14 cellular contexts compared by ENCODE assay signal in the genomic region with DNA sequence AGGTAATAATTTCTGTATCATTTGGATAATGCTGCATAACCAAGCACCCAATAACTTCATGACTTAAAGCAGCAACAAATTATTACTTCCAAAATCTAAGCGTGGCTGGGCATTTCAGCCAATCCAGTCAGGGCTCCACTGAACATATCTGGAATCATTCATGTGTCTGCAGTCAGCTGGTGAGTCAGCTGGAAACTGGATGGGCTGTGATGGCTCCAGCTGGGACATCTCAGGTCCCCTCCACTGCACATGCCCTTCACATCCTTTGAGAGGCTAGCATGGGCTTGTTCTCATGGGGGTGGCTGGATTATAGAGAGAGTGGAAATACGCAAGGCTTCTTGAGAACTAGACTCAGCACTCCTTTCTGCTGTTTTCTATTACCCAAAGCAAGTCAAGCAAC.
DNase-seq lines count a peak whose midpoint lies in the region; ATAC-seq and TF ChIP-seq lines count a peak whose summit lies in the region.
"Had no signal": no experiment of that assay in that cellular context is flagged by ENCODE, and none has a peak within 500 bp of the region (broad histone marks: within the 10 kb centered on the region; RNA-seq: fewer than 3 reads in every experiment).

No MANE protein-coding gene starts in this region.

- intact Hi-C loops in A673 (cut with micrococcal nuclease; ENCODE audit: unreplicated experiment): no loop called here

- DNase-seq in A673 (ENCODE audit: low spot score) (peak; percentile 9), GM12865 (ENCODE audit: low read depth) (peak; percentile 1), fibroblast of pulmonary artery (ENCODE audit: low read depth) (peak; percentile 48), mesenchymal stem cell (peak; percentile 43)
- DNase-seq in activated naive CD4-positive, alpha-beta T cell treated with anti-CD3 and anti-CD28 coated beads, Interleukin-2, amount 10 ng/mL, durations not matched to agents 7 days and 5 days: no peak
- DNase-seq: ACHN; Caco-2; CD4-positive, alpha-beta T cell; GM23248 had no signal

- H3K27ac Mint-ChIP-seq in activated naive CD4-positive, alpha-beta T cell treated with anti-CD3 and anti-CD28 coated beads, Interleukin-2, amount 10 ng/mL, durations not matched to agents 7 days and 5 days: no peak overlapping the region
- H3K27ac Mint-ChIP-seq: CD4-positive, alpha-beta T cell had no signal

- H3K14ac ChIP-seq in mesenchymal stem cell (ENCODE audit: low read length in 2 of 2): no peak overlapping the region

- no peak overlapping the region for H3K23ac ChIP-seq in mesenchymal stem cell (ENCODE audit: low read length in 2 of 2)

- POLR2A ChIA-PET in A673 (lab: Charles Lee; ENCODE audit: low non-redundant PET): no interaction called here

- no peak overlapping the region for H2AK5ac ChIP-seq in mesenchymal stem cell (ENCODE audit: low read length, severe bottlenecking)

- no peaks in the 10 kb centered on the region for H3K9me3 Mint-ChIP-seq in activated naive CD4-positive, alpha-beta T cell treated with anti-CD3 and anti-CD28 coated beads, Interleukin-2, amount 10 ng/mL, durations not matched to agents 7 days and 5 days
- H3K9me3 Mint-ChIP-seq: CD4-positive, alpha-beta T cell had no signal

- H3K9me3 ChIP-seq in A673 (ENCODE audit: low read depth, low read length, poor library complexity, severe bottlenecking): no peaks in the 10 kb centered on the region
- no peaks in the 10 kb centered on the region for H3K9me3 ChIP-seq in mesenchymal stem cell (ENCODE audit: control insufficient read depth, low read length)
- H3K9me3 ChIP-seq: Caco-2, HAP-1 had no signal

- H3K27me3 ChIP-seq in A673 (replicated peaks; ENCODE audit: insufficient read depth, low read depth, low read length, poor library complexity) (no peaks in the 10 kb centered on the region), mesenchymal stem cell (ENCODE audit: control insufficient read depth in 1 of 2, insufficient read depth in 1 of 2, low read length in 2 of 2) (no peaks in the 10 kb centered on the region)

- H3K27ac ChIP-seq in A673 (ENCODE audit: low read depth, low read length, poor library complexity, severe bottlenecking) (no peak overlapping the region), mesenchymal stem cell (ENCODE audit: low read length, poor library complexity, severe bottlenecking) (no peak overlapping the region)
- H3K27ac ChIP-seq: C4-2B, GM23248 had no signal

- no peak overlapping the region for H3K4me2 ChIP-seq in mesenchymal stem cell (ENCODE audit: low read length, poor library complexity, severe bottlenecking)

- no peak overlapping the region for H3K4me3 Mint-ChIP-seq in activated naive CD4-positive, alpha-beta T cell treated with anti-CD3 and anti-CD28 coated beads, Interleukin-2, amount 10 ng/mL, durations not matched to agents 7 days and 5 days
- H3K4me3 Mint-ChIP-seq: CD4-positive, alpha-beta T cell had no signal

- H4K91ac ChIP-seq in mesenchymal stem cell (ENCODE audit: low read length): no peak overlapping the region

- CTCF ChIA-PET in A673 (lab: Charles Lee): interaction anchor here (0.6 kb wide), 1 partner anchor 36 kb away, joined by 3 read pairs; no protein-coding TSS in a partner anchor
- CTCF ChIA-PET in activated naive CD4-positive, alpha-beta T cell treated with anti-CD3 and anti-CD28 coated beads, Interleukin-2, amount 10 ng/mL, durations not matched to agents 7 days and 5 days (lab: Charles Lee): no interaction called here

- H3K4me3 ChIP-seq in A673 (ENCODE audit: low read depth, low read length, poor library complexity, severe bottlenecking) (no peak overlapping the region), GM12865 (ENCODE audit: low read depth, low read length) (no peak overlapping the region), fibroblast of pulmonary artery (replicated peaks; ENCODE audit: low read depth, low read length) (no peak overlapping the region), mesenchymal stem cell (ENCODE audit: insufficient read depth in 1 of 2, low read depth in 1 of 2, low read length in 2 of 2) (no peak overlapping the region)
- H3K4me3 ChIP-seq: GM23248, HAP-1 had no signal

- H3K9ac ChIP-seq in mesenchymal stem cell (ENCODE audit: low read length): no peak overlapping the region
- H3K9ac ChIP-seq: GM23248 had no signal

- TF ChIP-seq CTCF in A673 (conservative IDR thresholded peaks at IDR 0.05; ENCODE audit: low read depth, low read length) (no peak), GM12865 (IDR thresholded peaks at IDR 0.05; ENCODE audit: insufficient read depth, low read depth, low read length, missing control alignments) (no peak), fibroblast of pulmonary artery (IDR thresholded peaks at IDR 0.05; ENCODE audit: low read length, missing control alignments) (no peak)

- no TSS peak for BruUV-seq in A673 (replicated peaks; lab: Mats Ljungman, UMichigan)

- no peaks in the 10 kb centered on the region for H3K36me3 Mint-ChIP-seq in activated naive CD4-positive, alpha-beta T cell treated with anti-CD3 and anti-CD28 coated beads, Interleukin-2, amount 10 ng/mL, durations not matched to agents 7 days and 5 days

- no peak overlapping the region for H3K18ac ChIP-seq in mesenchymal stem cell (ENCODE audit: low read depth in 1 of 2, low read length in 2 of 2)

- no peak overlapping the region for H3K4ac ChIP-seq in mesenchymal stem cell (ENCODE audit: low read depth in 1 of 2, low read length in 2 of 2)

- no peaks in the 10 kb centered on the region for H3K4me1 Mint-ChIP-seq in activated naive CD4-positive, alpha-beta T cell treated with anti-CD3 and anti-CD28 coated beads, Interleukin-2, amount 10 ng/mL, durations not matched to agents 7 days and 5 days

- H3K4me1 ChIP-seq in A673 (ENCODE audit: insufficient read depth, low read length, poor library complexity, severe bottlenecking) (peaks cover 4% of the 10 kb centered on the region), mesenchymal stem cell (ENCODE audit: control insufficient read depth, insufficient read depth, low read depth, low read length) (no peaks in the 10 kb centered on the region)
- H3K4me1 ChIP-seq: Caco-2, HAP-1 had no signal

- no peaks in the 10 kb centered on the region for H3K79me1 ChIP-seq in mesenchymal stem cell (replicated peaks; ENCODE audit: low read length, poor library complexity, severe bottlenecking)

- 57% methylated on average over 1 of the region's 2 CpGs for WGBS in mesenchymal stem cell

- H3K27me3 Mint-ChIP-seq in activated naive CD4-positive, alpha-beta T cell treated with anti-CD3 and anti-CD28 coated beads, Interleukin-2, amount 10 ng/mL, durations not matched to agents 7 days and 5 days: no peaks in the 10 kb centered on the region
- H3K27me3 Mint-ChIP-seq: CD4-positive, alpha-beta T cell had no signal

- no peak overlapping the region for H2AFZ ChIP-seq in mesenchymal stem cell (ENCODE audit: low read depth, low read length)
- H2AFZ ChIP-seq: GM23248 had no signal

- H2BK120ac ChIP-seq in mesenchymal stem cell (ENCODE audit: low read depth, low read length): no peak overlapping the region

- H2BK12ac ChIP-seq in mesenchymal stem cell (ENCODE audit: low read length in 2 of 2): no peak overlapping the region

- ATAC-seq in GM21381 (IDR thresholded peaks at IDR 0.05; ENCODE audit: unreplicated experiment): no peak
- no peak for ATAC-seq in GM21367 (IDR thresholded peaks at IDR 0.05; ENCODE audit: unreplicated experiment)
- ATAC-seq in HG02763 (IDR thresholded peaks at IDR 0.05; ENCODE audit: unreplicated experiment): no peak

- H2BK5ac ChIP-seq in mesenchymal stem cell (ENCODE audit: low read depth, low read length, poor library complexity, severe bottlenecking): no peak overlapping the region

- no peak overlapping the region for H2BK15ac ChIP-seq in mesenchymal stem cell (ENCODE audit: low read depth, poor library complexity, severe bottlenecking)

- no peaks in the 10 kb centered on the region for H3K36me3 ChIP-seq in A673 (ENCODE audit: insufficient read depth, low read length, poor library complexity, severe bottlenecking)
- no peaks in the 10 kb centered on the region for H3K36me3 ChIP-seq in mesenchymal stem cell (ENCODE audit: control insufficient read depth in 1 of 2, insufficient read depth in 2 of 2, low read depth in 1 of 2, low read length in 2 of 2)
- H3K36me3 ChIP-seq: HAP-1 had no signal

- H4K8ac ChIP-seq in mesenchymal stem cell (ENCODE audit: low read length): no peak overlapping the region
